ENCODE assay signal across 8 cellular contexts in genomic region chr22:29205260-29205597, GRCh38. TPM values are rescaled to one million over a fixed set of nuclear protein-coding genes. Genes with fewer than 3 reads are reported as not detected.
DNase-seq lines count a peak whose midpoint lies in the region; ATAC-seq, FAIRE-seq and TF ChIP-seq lines count a peak whose summit lies in the region.

No MANE protein-coding gene starts in this region.

- H3K9me1 ChIP-seq in keratinocyte (ENCODE audit: control insufficient read depth, extremely low read depth, insufficient read depth, low read length): no peaks in the 10 kb centered on the region

- TF ChIP-seq CTCF in keratinocyte (optimal IDR thresholded peaks at IDR 0.05 in 1 of 3, IDR thresholded peaks at IDR 0.05 in 1 of 3, conservative IDR thresholded peaks at IDR 0.05 in 1 of 3; ENCODE audit: extremely low read depth in 1 of 3, insufficient read depth in 2 of 3, low read length in 3 of 3) (no peak), stomach (IDR thresholded peaks at IDR 0.05) (no peak)

- DNase-seq in NCI-H748 (lab: John Stamatoyannopoulos, UW; ENCODE audit: unreplicated experiment) (peak; percentile 10), NCI-H748 treated with DMSO at 0.1 percent for 48 hours (lab: John Stamatoyannopoulos, UW) (no peak), keratinocyte (ENCODE audit: low read depth, low spot score) (no peak), stomach (no peak), AG20443 (ENCODE audit: low spot score) (no peak), SHP77 treated with DMSO at 0.1 percent for 48 hours (lab: John Stamatoyannopoulos, UW) (no peak)
- DNase-seq in activated T-helper 1 cell treated with anti-CD3 and anti-CD28 coated beads, Interleukin-12 subunit alpha, Interleukin-12 subunit beta, Interleukin-2, Interleukin-4 antibody, amounts not matched to agents 30 ng/mL and 10 ng/mL and 1 ng/mL, durations not matched to agents 14 hours and 24 hours and 36 hours (ENCODE audit: low spot score): no peak

- peak overlapping the region; percentile 32 for H3K4me2 ChIP-seq in keratinocyte (ENCODE audit: control insufficient read depth, extremely low read depth, insufficient read depth, low read depth, low read length)

- H4K20me1 ChIP-seq in keratinocyte (ENCODE audit: control insufficient read depth, extremely low read depth, insufficient read depth, low read length): no peaks in the 10 kb centered on the region

- H3K4me3 ChIP-seq in keratinocyte (ENCODE audit: control insufficient read depth in 2 of 3, extremely low read depth in 1 of 3, insufficient read depth in 2 of 3, low read depth in 1 of 3, low read length in 3 of 3) (no peak overlapping the region), stomach (peak overlapping the region; percentile 55 to 71 (median 61))

- H3K9ac ChIP-seq in keratinocyte (ENCODE audit: control insufficient read depth, extremely low read depth, insufficient read depth, low read length): no peak overlapping the region

- H3K27me3 ChIP-seq in keratinocyte (ENCODE audit: control insufficient read depth, extremely low read depth, insufficient read depth, low read length): peaks cover 58% of the 10 kb centered on the region
- H3K27me3 ChIP-seq in stomach: peaks cover 0 to 17% (median 0%) of the 10 kb centered on the region in 3 donors

- no peak overlapping the region for H3K27ac Mint-ChIP-seq in activated T-helper 1 cell treated with anti-CD3 and anti-CD28 coated beads, Interleukin-12 subunit alpha, Interleukin-12 subunit beta, Interleukin-2, Interleukin-4 antibody, amounts not matched to agents 30 ng/mL and 10 ng/mL and 1 ng/mL, durations not matched to agents 14 hours and 24 hours and 36 hours

- peak overlapping the region; percentile 11 for H3K4me3 Mint-ChIP-seq in activated T-helper 1 cell treated with anti-CD3 and anti-CD28 coated beads, Interleukin-12 subunit alpha, Interleukin-12 subunit beta, Interleukin-2, Interleukin-4 antibody, amounts not matched to agents 30 ng/mL and 10 ng/mL and 1 ng/mL, durations not matched to agents 14 hours and 24 hours and 36 hours

- no peaks in the 10 kb centered on the region for H3K9me3 ChIP-seq in keratinocyte (ENCODE audit: control insufficient read depth, low read depth, low read length)
- H3K9me3 ChIP-seq in stomach: no peaks in the 10 kb centered on the region

- no peak for ATAC-seq in HG02642 (IDR thresholded peaks at IDR 0.05; ENCODE audit: poor library complexity, unreplicated experiment)

- WGBS in stomach, 5 donors: 58 to 68% (median 63%) methylated on average over 9 to 11 of the region's 11 CpGs

- FAIRE-seq in keratinocyte (lab: Jason Lieb, UNC): no peak

- H3K27ac ChIP-seq in keratinocyte (ENCODE audit: control insufficient read depth, insufficient read depth, low read length) (no peak overlapping the region), stomach (peak overlapping the region in 4 of 5 donors; percentile 24 to 70 (median 52))

- H3K36me3 ChIP-seq in keratinocyte (ENCODE audit: control insufficient read depth in 2 of 2, extremely low read depth in 1 of 2, insufficient read depth in 2 of 2, low read length in 2 of 2): no peaks in the 10 kb centered on the region
- H3K36me3 ChIP-seq in stomach: no peaks in the 10 kb centered on the region

- no peaks in the 10 kb centered on the region for H3K9me3 Mint-ChIP-seq in activated T-helper 1 cell treated with anti-CD3 and anti-CD28 coated beads, Interleukin-12 subunit alpha, Interleukin-12 subunit beta, Interleukin-2, Interleukin-4 antibody, amounts not matched to agents 30 ng/mL and 10 ng/mL and 1 ng/mL, durations not matched to agents 14 hours and 24 hours and 36 hours

- dilution Hi-C loops in keratinocyte (cut with MboI; ENCODE audit: extremely low pct_ligation_motif_present, low sequenced_read_pairs): no loop called here

- H3K27me3 Mint-ChIP-seq in activated T-helper 1 cell treated with anti-CD3 and anti-CD28 coated beads, Interleukin-12 subunit alpha, Interleukin-12 subunit beta, Interleukin-2, Interleukin-4 antibody, amounts not matched to agents 30 ng/mL and 10 ng/mL and 1 ng/mL, durations not matched to agents 14 hours and 24 hours and 36 hours (ENCODE audit: insufficient read depth): peaks cover 42% of the 10 kb centered on the region

- H3K36me3 Mint-ChIP-seq in activated T-helper 1 cell treated with anti-CD3 and anti-CD28 coated beads, Interleukin-12 subunit alpha, Interleukin-12 subunit beta, Interleukin-2, Interleukin-4 antibody, amounts not matched to agents 30 ng/mL and 10 ng/mL and 1 ng/mL, durations not matched to agents 14 hours and 24 hours and 36 hours (ENCODE audit: low read depth): no peaks in the 10 kb centered on the region

- no peak for TF ChIP-seq POLR2A in stomach (IDR thresholded peaks at IDR 0.05)

- H3K4me1 ChIP-seq in keratinocyte (ENCODE audit: control insufficient read depth, extremely low read depth, insufficient read depth, low read length) (no peaks in the 10 kb centered on the region), stomach (peaks cover 22 to 59% (median 39%) of the 10 kb centered on the region in 4 donors)

- peaks cover 19% of the 10 kb centered on the region for H3K4me1 Mint-ChIP-seq in activated T-helper 1 cell treated with anti-CD3 and anti-CD28 coated beads, Interleukin-12 subunit alpha, Interleukin-12 subunit beta, Interleukin-2, Interleukin-4 antibody, amounts not matched to agents 30 ng/mL and 10 ng/mL and 1 ng/mL, durations not matched to agents 14 hours and 24 hours and 36 hours (ENCODE audit: low read depth)

- intact Hi-C loops in activated T-helper 1 cell treated with anti-CD3 and anti-CD28 coated beads, Interleukin-12 subunit alpha, Interleukin-12 subunit beta, Interleukin-2, Interleukin-4 antibody, amounts not matched to agents 30 ng/mL and 10 ng/mL and 1 ng/mL, durations not matched to agents 14 hours and 24 hours and 36 hours (cut with micrococcal nuclease): no loop called here
- intact Hi-C loops in stomach (cut with DNase I; ENCODE audit: low total_unique reads): loop anchor here (5.0 kb wide), 1 partner anchor 42 kb away; no protein-coding TSS in a partner anchor

- no peak for TF ChIP-seq EP300 in stomach (IDR thresholded peaks at IDR 0.05)

- H2AFZ ChIP-seq in keratinocyte (ENCODE audit: control insufficient read depth, low read length): no peak overlapping the region

- no peaks in the 10 kb centered on the region for H3K79me2 ChIP-seq in keratinocyte (ENCODE audit: control insufficient read depth, insufficient read depth, low read length)

RNA-seq across cellular contexts. Expression of gene EMID1, which starts 0.5 kb away (rescaled TPM):
- total RNA-seq in activated T-helper 1 cell treated with anti-CD3 and anti-CD28 coated beads, Interleukin-12 subunit alpha, Interleukin-12 subunit beta, Interleukin-2, Interleukin-4 antibody, amounts not matched to agents 30 ng/mL and 10 ng/mL and 1 ng/mL, durations not matched to agents 14 hours and 24 hours and 36 hours: not detected in 2 replicates
- polyA plus RNA-seq in keratinocyte (not detected in 3 replicates), stomach (10 to 100 TPM in 2 of 3 donors, 1 to 10 TPM in 1; 2.5 to 12.7 (median 10.3) TPM)
- polyA plus RNA-seq in keratinocyte (2011; ENCODE audit: low read depth): not detected
- polyA plus RNA-seq in keratinocyte (2011; cell fraction: cytosol; rRNA removed): not detected in 2 replicates
- polyA plus RNA-seq in keratinocyte (2011; cell fraction: nucleus; rRNA removed): not detected in 2 replicates
- not detected in 2 replicates for polyA plus RNA-seq in keratinocyte (2012; ENCODE audit: low replicate concordance)
- polyA minus RNA-seq in keratinocyte: not detected in 3 replicates
- not detected for polyA minus RNA-seq in keratinocyte (2011; cell fraction: cytosol; rRNA and poly(A)+ RNA removed)
- not detected in 2 replicates for polyA minus RNA-seq in keratinocyte (2011; cell fraction: nucleus; rRNA and poly(A)+ RNA removed)
- 10 to 100 TPM in 2 of 5 donors, 1 to 10 TPM in 2, not detected in 1; 1.8 to 23.6 (median 9.5) TPM for total RNA-seq in stomach

Comparison
In these comparisons a context has a peak if more than half of its experiments do, and no peak if none do; other contexts are left out.
1. H3K4me3 ChIP-seq: peak in stomach (4 of 4); none in keratinocyte (0 of 3).